13 cellular contexts compared by ENCODE assay signal in the genomic region with DNA sequence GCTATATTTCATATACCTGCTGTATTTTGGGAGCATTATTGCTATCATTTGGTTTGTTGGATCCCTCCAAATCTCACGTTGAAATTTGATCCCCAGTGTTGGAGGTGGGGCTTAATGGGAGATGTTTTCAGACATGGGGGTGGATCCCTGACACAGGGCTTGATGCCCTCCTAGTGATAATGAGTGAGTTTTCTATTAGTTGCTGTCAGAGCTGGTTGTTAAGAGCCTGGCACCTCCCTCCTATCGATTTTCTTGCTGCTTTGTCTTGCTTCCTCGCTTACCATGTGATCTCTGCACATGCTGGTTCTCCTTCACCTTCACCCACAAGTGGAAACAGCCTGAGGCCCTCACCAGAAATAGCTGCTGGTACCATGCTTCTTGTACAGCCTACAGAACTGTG.
DNase-seq lines count a peak whose midpoint lies in the region; ATAC-seq and TF ChIP-seq lines count a peak whose summit lies in the region.
"Had no signal": no experiment of that assay in that cellular context is flagged by ENCODE, and none has a peak within 500 bp of the region (broad histone marks: within the 10 kb centered on the region; RNA-seq: fewer than 3 reads in every experiment).

No MANE protein-coding gene starts in this region.

- intact Hi-C loops in activated naive CD4-positive, alpha-beta T cell treated with anti-CD3 and anti-CD28 coated beads for 36 hours (cut with micrococcal nuclease): loop anchor here (10.0 kb wide), 2 partner anchors 751 to 1399 kb away; a partner anchor contains a TSS
- intact Hi-C loops in naive thymus-derived CD4-positive, alpha-beta T cell (cut with micrococcal nuclease): loop anchor here (10.0 kb wide), 2 partner anchors 1399 to 1619 kb away; a partner anchor contains a TSS
- intact Hi-C loops in vagina (cut with DNase I): no loop called here

- H3K27me3 ChIP-seq in naive thymus-derived CD4-positive, alpha-beta T cell (ENCODE audit: control insufficient read depth in 2 of 2, insufficient read depth in 2 of 2, low read length in 2 of 2): no peaks in the 10 kb centered on the region
- no peaks in the 10 kb centered on the region for H3K27me3 ChIP-seq in vagina
- no peaks in the 10 kb centered on the region for H3K27me3 ChIP-seq in mesendoderm (ENCODE audit: insufficient read depth, low read length, poor library complexity)
- H3K27me3 ChIP-seq: right lobe of liver had no signal

- H3K9me3 Mint-ChIP-seq in activated naive CD4-positive, alpha-beta T cell treated with anti-CD3 and anti-CD28 coated beads for 36 hours: no peaks in the 10 kb centered on the region
- H3K9me3 Mint-ChIP-seq in activated naive CD8-positive, alpha-beta T cell (ENCODE audit: low read depth): peaks cover 5% of the 10 kb centered on the region
- peaks cover 0 to 5% (median 0%) of the 10 kb centered on the region in 11 donors for H3K9me3 Mint-ChIP-seq in naive thymus-derived CD4-positive, alpha-beta T cell

- WGBS in mesendoderm (ENCODE audit: extremely low coverage, insufficient coverage, low lambda C conversion rate): no CpG with 5 or more reads among the region's 3 CpGs

- peak overlapping the region; percentile 76 for H3K27ac Mint-ChIP-seq in activated naive CD4-positive, alpha-beta T cell treated with anti-CD3 and anti-CD28 coated beads for 36 hours
- H3K27ac Mint-ChIP-seq in activated naive CD8-positive, alpha-beta T cell: peak overlapping the region; percentile 89
- peak overlapping the region in 8 of 9 donors; percentile 67 to 98 (median 90) for H3K27ac Mint-ChIP-seq in naive thymus-derived CD4-positive, alpha-beta T cell

- H3K4me3 Mint-ChIP-seq in activated naive CD4-positive, alpha-beta T cell treated with anti-CD3 and anti-CD28 coated beads for 36 hours: no peak overlapping the region
- no peak overlapping the region for H3K4me3 Mint-ChIP-seq in activated naive CD8-positive, alpha-beta T cell
- peak overlapping the region in 4 of 10 donors; percentile 7 to 65 (median 40) for H3K4me3 Mint-ChIP-seq in naive thymus-derived CD4-positive, alpha-beta T cell

- TF ChIP-seq POLR2A in vagina (IDR thresholded peaks at IDR 0.05): no peak

- no peak for TF ChIP-seq CTCF in vagina (IDR thresholded peaks at IDR 0.05)

- no peaks in the 10 kb centered on the region for H3K9me3 ChIP-seq in naive thymus-derived CD4-positive, alpha-beta T cell (ENCODE audit: control insufficient read depth in 2 of 3, low read length in 3 of 3)
- H3K9me3 ChIP-seq in vagina: no peaks in the 10 kb centered on the region
- H3K9me3 ChIP-seq: HAP-1, right lobe of liver had no signal

- H3K27me3 Mint-ChIP-seq in activated naive CD4-positive, alpha-beta T cell treated with anti-CD3 and anti-CD28 coated beads for 36 hours (ENCODE audit: low read depth): no peaks in the 10 kb centered on the region
- no peaks in the 10 kb centered on the region for H3K27me3 Mint-ChIP-seq in activated naive CD8-positive, alpha-beta T cell
- H3K27me3 Mint-ChIP-seq in naive thymus-derived CD4-positive, alpha-beta T cell: no peaks in the 10 kb centered on the region

- no peak overlapping the region for H3K4ac ChIP-seq in mesendoderm (ENCODE audit: low read depth, low read length)

- H2AK5ac ChIP-seq in mesendoderm (ENCODE audit: low read length): no peak overlapping the region

- no peak overlapping the region for H3K18ac ChIP-seq in mesendoderm (ENCODE audit: low read length)

- no peaks in the 10 kb centered on the region for H3K36me3 Mint-ChIP-seq in activated naive CD4-positive, alpha-beta T cell treated with anti-CD3 and anti-CD28 coated beads for 36 hours (ENCODE audit: low read depth)
- peaks cover 4% of the 10 kb centered on the region for H3K36me3 Mint-ChIP-seq in activated naive CD8-positive, alpha-beta T cell
- peaks cover 0 to 12% (median 0%) of the 10 kb centered on the region in 5 donors for H3K36me3 Mint-ChIP-seq in naive thymus-derived CD4-positive, alpha-beta T cell

- no peak overlapping the region for H3K56ac ChIP-seq in mesendoderm (ENCODE audit: low read length)

- no peak overlapping the region for H3K4me2 ChIP-seq in mesendoderm (ENCODE audit: low read length)

- H4K8ac ChIP-seq in mesendoderm (ENCODE audit: low read depth, low read length): no peak overlapping the region

- peak overlapping the region; percentile 41 for H3K27ac ChIP-seq in naive thymus-derived CD4-positive, alpha-beta T cell (ENCODE audit: low read depth, low read length)
- H3K27ac ChIP-seq in vagina (peak overlapping the region; percentile 98), mesendoderm (ENCODE audit: low read depth, low read length) (no peak overlapping the region)
- H3K27ac ChIP-seq: right lobe of liver, WERI-Rb-1 had no signal

- H3K4me1 ChIP-seq in naive thymus-derived CD4-positive, alpha-beta T cell (ENCODE audit: control insufficient read depth in 2 of 2, insufficient read depth in 2 of 2, low read length in 2 of 2): peaks cover 26 to 31% of the 10 kb centered on the region in 2 donors
- H3K4me1 ChIP-seq in vagina: peaks cover 26% of the 10 kb centered on the region
- peaks cover 3% of the 10 kb centered on the region for H3K4me1 ChIP-seq in mesendoderm (ENCODE audit: control insufficient read depth, low read depth, low read length)

- no peak for ATAC-seq in naive thymus-derived CD4-positive, alpha-beta T cell
- ATAC-seq in GM19455 (IDR thresholded peaks at IDR 0.05; ENCODE audit: unreplicated experiment) (no peak), HG03108 (IDR thresholded peaks at IDR 0.05; ENCODE audit: unreplicated experiment) (no peak)
- ATAC-seq: right lobe of liver, Right ventricle myocardium inferior had no signal

- CTCF ChIA-PET in activated naive CD4-positive, alpha-beta T cell treated with anti-CD3 and anti-CD28 coated beads for 36 hours (lab: Charles Lee): interaction anchor here (1.2 kb wide), 1 partner anchor 14 kb away, joined by 3 read pairs; no protein-coding TSS in a partner anchor
- CTCF ChIA-PET in naive thymus-derived CD4-positive, alpha-beta T cell (lab: Charles Lee): no interaction called here

- POLR2A ChIA-PET in naive thymus-derived CD4-positive, alpha-beta T cell (lab: Charles Lee): no interaction called here

- no peak for DNase-seq in activated naive CD4-positive, alpha-beta T cell treated with anti-CD3 and anti-CD28 coated beads for 36 hours
- no peak for DNase-seq in activated naive CD4-positive, alpha-beta T cell (lab: John Stamatoyannopoulos, UW)
- no peak for DNase-seq in naive thymus-derived CD4-positive, alpha-beta T cell
- DNase-seq in vagina (ENCODE audit: extremely low spot score in 2 of 2) (no peak), mesendoderm (no peak)
- DNase-seq: NCI-H526 treated with DMSO at 0.1 percent for 48 hours, right lobe of liver, WERI-Rb-1 had no signal

- no peak overlapping the region for H4K5ac ChIP-seq in mesendoderm (ENCODE audit: low read length)

- no peaks in the 10 kb centered on the region for H3K36me3 ChIP-seq in naive thymus-derived CD4-positive, alpha-beta T cell (ENCODE audit: control insufficient read depth in 2 of 3, insufficient read depth in 3 of 3, low read length in 3 of 3)
- H3K36me3 ChIP-seq in vagina (no peaks in the 10 kb centered on the region), mesendoderm (ENCODE audit: control insufficient read depth, insufficient read depth, low read length) (no peaks in the 10 kb centered on the region)
- H3K36me3 ChIP-seq: HAP-1, right lobe of liver, WERI-Rb-1 had no signal

- H3K4me3 ChIP-seq in naive thymus-derived CD4-positive, alpha-beta T cell (ENCODE audit: low read length): no peak overlapping the region
- no peak overlapping the region for H3K4me3 ChIP-seq in vagina
- H3K4me3 ChIP-seq in mesendoderm (ENCODE audit: low read length): no peak overlapping the region
- H3K4me3 ChIP-seq: HAP-1, right lobe of liver had no signal

- H2BK120ac ChIP-seq in mesendoderm (ENCODE audit: low read depth, low read length): no peak overlapping the region

- no peaks in the 10 kb centered on the region for H3K79me1 ChIP-seq in mesendoderm (ENCODE audit: low read length)

- H2BK5ac ChIP-seq in mesendoderm (ENCODE audit: low read length): no peak overlapping the region

- H3K4me1 Mint-ChIP-seq in activated naive CD4-positive, alpha-beta T cell treated with anti-CD3 and anti-CD28 coated beads for 36 hours (ENCODE audit: low read depth): peaks cover 39% of the 10 kb centered on the region
- H3K4me1 Mint-ChIP-seq in activated naive CD8-positive, alpha-beta T cell (ENCODE audit: low read depth): peaks cover 48% of the 10 kb centered on the region
- peaks cover 20 to 54% (median 43%) of the 10 kb centered on the region in 7 donors for H3K4me1 Mint-ChIP-seq in naive thymus-derived CD4-positive, alpha-beta T cell

- no peak overlapping the region for H2BK15ac ChIP-seq in mesendoderm (replicated peaks; ENCODE audit: low read depth)

- no peaks in the 10 kb centered on the region for H3K79me2 ChIP-seq in mesendoderm (ENCODE audit: control insufficient read depth, insufficient read depth, low read length)

- no peak overlapping the region for H3K9ac ChIP-seq in mesendoderm (ENCODE audit: low read length)

- H3K23ac ChIP-seq in mesendoderm (ENCODE audit: low read length): no peak overlapping the region
